ENCODE assay signal across 17 cellular contexts in genomic region chr5:1419476-1420210, GRCh38. TPM values are rescaled to one million over a fixed set of nuclear protein-coding genes. Genes with fewer than 3 reads are reported as not detected.
DNase-seq lines count a peak whose midpoint lies in the region; ATAC-seq and TF ChIP-seq lines count a peak whose summit lies in the region.
"Had no signal": no experiment of that assay in that cellular context is flagged by ENCODE, and none has a peak within 500 bp of the region (broad histone marks: within the 10 kb centered on the region; RNA-seq: fewer than 3 reads in every experiment).

No MANE protein-coding gene starts in this region.

- intact Hi-C loops in natural killer cell (cut with micrococcal nuclease) (no loop called here), aorta (cut with DNase I) (no loop called here)

- no peak overlapping the region for H3K27ac Mint-ChIP-seq in natural killer cell treated with Interleukin-12 subunit alpha and Interleukin-12 subunit beta and Interleukin-15 and Interleukin-18, amount 100 ng/mL, for 72 hours
- no peak overlapping the region for H3K27ac Mint-ChIP-seq in natural killer cell
- H3K27ac Mint-ChIP-seq: CD8-positive, alpha-beta memory T cell had no signal

- no peak for TF ChIP-seq CTCF in natural killer cell (IDR thresholded peaks at IDR 0.05)

- DNase-seq in NCI-H146 (lab: John Stamatoyannopoulos, UW) (peak; percentile 19), NCI-H146 treated with DMSO at 0.1 percent for 48 hours (lab: John Stamatoyannopoulos, UW; ENCODE audit: unreplicated experiment) (no peak), natural killer cell (no peak), mesenteric fat pad (ENCODE audit: low spot score) (peak; percentile 64), aorta (peak; percentile 26 to 64), NCI-H1930 (lab: John Stamatoyannopoulos, UW) (no peak)
- DNase-seq in natural killer cell treated with Interleukin-12 subunit alpha and Interleukin-12 subunit beta and Interleukin-15 and Interleukin-18, amount 100 ng/mL, for 72 hours (ENCODE audit: low spot score) = peak; percentile 44
- DNase-seq in stimulated activated CD4-positive, alpha-beta T cell treated with anti-CD3 and anti-CD28 coated beads, Interleukin-2, amount 100 ng/mL, for 48 hours = no peak
- DNase-seq: BE2C; CD8-positive, alpha-beta memory T cell; GDM1; HCEC 1CT; NCI-H2081; NCI-H510A treated with DMSO at 0.1 percent for 48 hours; SIG-M5 had no signal

- H3K36me3 Mint-ChIP-seq in natural killer cell treated with Interleukin-12 subunit alpha and Interleukin-12 subunit beta and Interleukin-15 and Interleukin-18, amount 100 ng/mL, for 72 hours = no peaks in the 10 kb centered on the region
- H3K36me3 Mint-ChIP-seq in natural killer cell = no peaks in the 10 kb centered on the region
- H3K36me3 Mint-ChIP-seq: CD8-positive, alpha-beta memory T cell had no signal

- no peak for ATAC-seq in natural killer cell treated with Interleukin-12 subunit alpha and Interleukin-12 subunit beta and Interleukin-15 and Interleukin-18, amount 100 ng/mL, for 72 hours
- ATAC-seq in natural killer cell (no peak), aorta (ENCODE audit: low FRiP score) (no peak)
- ATAC-seq: GM12878 had no signal

- H3K4me3 Mint-ChIP-seq in natural killer cell treated with Interleukin-12 subunit alpha and Interleukin-12 subunit beta and Interleukin-15 and Interleukin-18, amount 100 ng/mL, for 72 hours = no peak overlapping the region
- no peak overlapping the region for H3K4me3 Mint-ChIP-seq in natural killer cell
- H3K4me3 Mint-ChIP-seq: CD8-positive, alpha-beta memory T cell had no signal

- H3K27ac ChIP-seq in aorta (ENCODE audit: low read depth in 1 of 2, low read length in 2 of 2) = no peak overlapping the region
- H3K27ac ChIP-seq: 22Rv1 had no signal

- H3K36me3 ChIP-seq in aorta (ENCODE audit: control insufficient read depth in 1 of 2, insufficient read depth in 2 of 2, low read length in 1 of 2) = no peaks in the 10 kb centered on the region
- H3K36me3 ChIP-seq: BE2C had no signal

- no peak overlapping the region for H3K4me3 ChIP-seq in aorta (ENCODE audit: low read length in 2 of 2)
- H3K4me3 ChIP-seq: GM12878 had no signal

- no peaks in the 10 kb centered on the region for H3K27me3 ChIP-seq in aorta (ENCODE audit: control insufficient read depth in 1 of 2, insufficient read depth in 2 of 2, low read length in 1 of 2)

- WGBS in aorta, 2 donors = 68 to 70% methylated on average over 11 of the region's 11 CpGs

- no peaks in the 10 kb centered on the region for H3K9me3 ChIP-seq in aorta (ENCODE audit: control insufficient read depth, low read length)
- H3K9me3 ChIP-seq: BE2C had no signal

- H3K9me3 Mint-ChIP-seq in natural killer cell treated with Interleukin-12 subunit alpha and Interleukin-12 subunit beta and Interleukin-15 and Interleukin-18, amount 100 ng/mL, for 72 hours = peaks cover 4% of the 10 kb centered on the region
- peaks cover 0 to 6% of the 10 kb centered on the region in 2 donors for H3K9me3 Mint-ChIP-seq in natural killer cell
- H3K9me3 Mint-ChIP-seq: CD8-positive, alpha-beta memory T cell had no signal

- peaks cover 8 to 15% of the 10 kb centered on the region in 2 donors for H3K27me3 Mint-ChIP-seq in natural killer cell treated with Interleukin-12 subunit alpha and Interleukin-12 subunit beta and Interleukin-15 and Interleukin-18, amount 100 ng/mL, for 72 hours
- H3K27me3 Mint-ChIP-seq in natural killer cell (ENCODE audit: low read depth in 2 of 2) = peaks cover 3 to 13% of the 10 kb centered on the region in 2 donors

- H3K4me1 Mint-ChIP-seq in natural killer cell treated with Interleukin-12 subunit alpha and Interleukin-12 subunit beta and Interleukin-15 and Interleukin-18, amount 100 ng/mL, for 72 hours (ENCODE audit: low read depth in 2 of 2) = no peaks in the 10 kb centered on the region
- H3K4me1 Mint-ChIP-seq in natural killer cell = no peaks in the 10 kb centered on the region
- H3K4me1 Mint-ChIP-seq: CD8-positive, alpha-beta memory T cell had no signal

- no peaks in the 10 kb centered on the region for H3K4me1 ChIP-seq in aorta (ENCODE audit: control insufficient read depth in 1 of 2, insufficient read depth in 2 of 2, low read length in 2 of 2)
- H3K4me1 ChIP-seq: BE2C had no signal

RNA-seq across cellular contexts. Expression of gene SLC6A3, which starts 25.6 kb away (rescaled TPM):
- not detected for total RNA-seq in natural killer cell treated with Interleukin-12 subunit alpha and Interleukin-12 subunit beta and Interleukin-15 and Interleukin-18, amount 100 ng/mL, for 72 hours
- not detected for total RNA-seq in natural killer cell
- not detected for total RNA-seq in mesenteric fat pad
- total RNA-seq in aorta = under 1 TPM; 0.23 to 0.30 TPM
- polyA plus RNA-seq in aorta = under 1 TPM in 1 of 2 donors, not detected in 1; 0.56 TPM
- total RNA-seq: CD8-positive, alpha-beta memory T cell; GM12878 had no signal
- polyA plus RNA-seq: CD8-positive, alpha-beta memory T cell had no signal

Comparison
In these comparisons a context has a peak if more than half of its experiments do, and no peak if none do; other contexts are left out.
1. DNase-seq: peak in NCI-H146 (single experiment), natural killer cell treated with Interleukin-12 subunit alpha and Interleukin-12 subunit beta and Interleukin-15 and Interleukin-18, amount 100 ng/mL, for 72 hours (single experiment), mesenteric fat pad (single experiment) and aorta (2 of 2); none in NCI-H146 treated with DMSO at 0.1 percent for 48 hours (single experiment), natural killer cell (single experiment), NCI-H1930 (0 of 2) and stimulated activated CD4-positive, alpha-beta T cell treated with anti-CD3 and anti-CD28 coated beads, Interleukin-2, amount 100 ng/mL, for 48 hours (0 of 2).